ENCODE assay signal across 1 cellular context in genomic region chr4:121221201-121221600, GRCh38.
TF ChIP-seq lines count a peak whose summit lies in the region.

No MANE protein-coding gene starts in this region.

TF ChIP-seq in K562, 482 proteins besides CTCF, POLR2A, EP300 and RAD21:
- TF ChIP-seq HNRNPUL1 (IDR thresholded peaks at IDR 0.05; ENCODE audit: low read length) (no peak), ZNF408 (CRISPR knock-in tag; IDR thresholded peaks at IDR 0.05; ENCODE audit: low read depth) (no peak), CREB3L1 (IDR thresholded peaks at IDR 0.05; ENCODE audit: borderline replicate concordance, low read depth) (no peak), NCOR1 (IDR thresholded peaks at IDR 0.05) (no peak), TFE3 (CRISPR knock-in tag; IDR thresholded peaks at IDR 0.05) (peak; percentile 78), GTF2F1 (IDR thresholded peaks at IDR 0.05; ENCODE audit: low read depth, low read length) (no peak), HNRNPL (IDR thresholded peaks at IDR 0.05; ENCODE audit: low read depth, low read length) (no peak), CBFB (CRISPR knock-in tag; IDR thresholded peaks at IDR 0.05) (no peak), ZNF407 (IDR thresholded peaks at IDR 0.05; ENCODE audit: low read depth) (no peak), TBL1XR1 (IDR thresholded peaks at IDR 0.05; ENCODE audit: low read length in 2 of 2) (no peak), CBFA2T2 (conservative IDR thresholded peaks at IDR 0.05) (0 out of 2 replicates have a peak, but pooled peaks have one; percentile 5), RAD51 (IDR thresholded peaks at IDR 0.05; ENCODE audit: borderline replicate concordance, low read depth) (peak; percentile 62), KDM5B (IDR thresholded peaks at IDR 0.05; ENCODE audit: insufficient replicate concordance, low read depth, low read length) (no peak), HOMEZ (CRISPR knock-in tag; IDR thresholded peaks at IDR 0.05) (no peak), YBX1 (IDR thresholded peaks at IDR 0.05) (no peak)
